In the genomic region with DNA sequence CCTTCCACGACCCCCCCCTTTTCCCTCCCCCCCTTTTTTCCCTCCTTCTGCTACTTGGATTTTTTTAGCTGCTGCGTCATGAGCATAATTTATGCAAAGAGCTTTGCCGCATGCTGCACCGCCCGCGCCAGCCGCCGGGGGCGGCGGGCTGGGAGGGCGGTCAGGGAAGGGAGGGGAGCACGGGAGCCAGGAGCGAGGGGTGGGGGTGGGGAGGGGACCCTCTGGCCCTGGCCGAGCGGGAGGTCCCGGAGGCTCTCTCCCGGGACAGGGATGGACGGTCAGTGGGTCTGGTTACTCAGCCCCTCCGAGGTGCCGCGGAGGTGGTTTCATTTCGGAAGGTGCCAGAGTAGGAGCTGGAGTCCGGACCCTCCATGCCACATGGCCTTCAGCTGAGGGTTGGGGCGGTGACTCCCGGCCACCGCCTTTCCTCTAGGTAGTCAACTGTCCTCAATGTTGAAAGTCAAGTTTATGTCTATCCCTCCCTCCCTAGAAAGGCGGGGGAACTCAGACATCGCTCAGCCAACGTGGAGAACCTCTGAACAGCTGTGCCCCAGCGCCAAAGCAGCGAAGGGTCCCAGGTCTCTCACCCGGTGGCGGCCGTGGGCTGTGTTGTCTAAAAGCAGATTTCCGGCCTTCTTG, we compare ENCODE assay signal across 1 cellular context.
TF ChIP-seq lines count a peak whose summit lies in the region.

POU6F1 (minus strand) TSS at position 95 of the 639 bp plus-strand sequence. CDS start 11,226 bp downstream, outside the sequence.

TF ChIP-seq in GM12878, 131 proteins besides CTCF, POLR2A, EP300 and RAD21 (continued from another document and continues in another):
- TF ChIP-seq CBX3 (IDR thresholded peaks at IDR 0.05; ENCODE audit: borderline replicate concordance, low read depth) (no peak), ETV6 (conservative IDR thresholded peaks at IDR 0.05 in 1 of 2, IDR thresholded peaks at IDR 0.05 in 1 of 2; ENCODE audit: borderline replicate concordance in 1 of 2, low read depth in 1 of 2) (no peak), RUNX3 (IDR thresholded peaks at IDR 0.05; ENCODE audit: low read length) (peak; percentile 58), CREB1 (IDR thresholded peaks at IDR 0.05; ENCODE audit: low read depth) (peak; percentile 62), EED (IDR thresholded peaks at IDR 0.05; ENCODE audit: low read depth) (peak; percentile 52), TCF7 (IDR thresholded peaks at IDR 0.05; ENCODE audit: borderline replicate concordance) (no peak), ZBTB40 (IDR thresholded peaks at IDR 0.05; ENCODE audit: borderline replicate concordance) (0 out of 2 replicates have a peak, but pooled peaks have one; percentile 12), TARDBP (IDR thresholded peaks at IDR 0.05; ENCODE audit: borderline replicate concordance) (no peak), CEBPZ (IDR thresholded peaks at IDR 0.05; ENCODE audit: low read depth, low read length) (no peak), DPF2 (IDR thresholded peaks at IDR 0.05) (no peak), E2F4 (IDR thresholded peaks at IDR 0.05; ENCODE audit: low read depth, low read length) (no peak), POLR2AphosphoS5 (IDR thresholded peaks at IDR 0.05; ENCODE audit: low read length) (peak; percentile 71; the same call in 1 of the 2 replicates), RBBP5 (conservative IDR thresholded peaks at IDR 0.05) (no peak), FOS (IDR thresholded peaks at IDR 0.05; ENCODE audit: borderline replicate concordance, extremely low read depth, insufficient read length) (no peak), MTA2 (IDR thresholded peaks at IDR 0.05; ENCODE audit: low read depth) (no peak), PAX5 (IDR thresholded peaks at IDR 0.05; ENCODE audit: borderline replicate concordance, low read depth, low read length) (no peak), NR2C2 (IDR thresholded peaks at IDR 0.05; ENCODE audit: borderline replicate concordance, control insufficient read depth, insufficient read length, low read depth) (no peak), STAT1 (conservative IDR thresholded peaks at IDR 0.05) (no peak), EZH2 (IDR thresholded peaks at IDR 0.05; ENCODE audit: borderline replicate concordance, control insufficient read depth, low read depth, low read length) (no peak), RFX5 (IDR thresholded peaks at IDR 0.05; ENCODE audit: low read depth, low read length) (no peak), NFXL1 (IDR thresholded peaks at IDR 0.05; ENCODE audit: borderline replicate concordance) (no peak), BCL3 (IDR thresholded peaks at IDR 0.05; ENCODE audit: borderline replicate concordance, insufficient read depth, low read depth, low read length, poor library complexity, severe bottlenecking) (no peak), KAT2A (conservative IDR thresholded peaks at IDR 0.05; ENCODE audit: control insufficient read depth, low read depth, low read length) (no peak), ZSCAN29 (IDR thresholded peaks at IDR 0.05) (no peak), SIN3A (IDR thresholded peaks at IDR 0.05; ENCODE audit: low read depth, low read length) (no peak), BACH1 (IDR thresholded peaks at IDR 0.05; ENCODE audit: borderline replicate concordance) (no peak), TCF3 (IDR thresholded peaks at IDR 0.05; ENCODE audit: borderline replicate concordance, insufficient read depth, low read depth, low read length) (no peak), SUPT20H (IDR thresholded peaks at IDR 0.05; ENCODE audit: borderline replicate concordance, control insufficient read depth, low read depth, low read length) (no peak)
- TF ChIP-seq, protein P1, sequence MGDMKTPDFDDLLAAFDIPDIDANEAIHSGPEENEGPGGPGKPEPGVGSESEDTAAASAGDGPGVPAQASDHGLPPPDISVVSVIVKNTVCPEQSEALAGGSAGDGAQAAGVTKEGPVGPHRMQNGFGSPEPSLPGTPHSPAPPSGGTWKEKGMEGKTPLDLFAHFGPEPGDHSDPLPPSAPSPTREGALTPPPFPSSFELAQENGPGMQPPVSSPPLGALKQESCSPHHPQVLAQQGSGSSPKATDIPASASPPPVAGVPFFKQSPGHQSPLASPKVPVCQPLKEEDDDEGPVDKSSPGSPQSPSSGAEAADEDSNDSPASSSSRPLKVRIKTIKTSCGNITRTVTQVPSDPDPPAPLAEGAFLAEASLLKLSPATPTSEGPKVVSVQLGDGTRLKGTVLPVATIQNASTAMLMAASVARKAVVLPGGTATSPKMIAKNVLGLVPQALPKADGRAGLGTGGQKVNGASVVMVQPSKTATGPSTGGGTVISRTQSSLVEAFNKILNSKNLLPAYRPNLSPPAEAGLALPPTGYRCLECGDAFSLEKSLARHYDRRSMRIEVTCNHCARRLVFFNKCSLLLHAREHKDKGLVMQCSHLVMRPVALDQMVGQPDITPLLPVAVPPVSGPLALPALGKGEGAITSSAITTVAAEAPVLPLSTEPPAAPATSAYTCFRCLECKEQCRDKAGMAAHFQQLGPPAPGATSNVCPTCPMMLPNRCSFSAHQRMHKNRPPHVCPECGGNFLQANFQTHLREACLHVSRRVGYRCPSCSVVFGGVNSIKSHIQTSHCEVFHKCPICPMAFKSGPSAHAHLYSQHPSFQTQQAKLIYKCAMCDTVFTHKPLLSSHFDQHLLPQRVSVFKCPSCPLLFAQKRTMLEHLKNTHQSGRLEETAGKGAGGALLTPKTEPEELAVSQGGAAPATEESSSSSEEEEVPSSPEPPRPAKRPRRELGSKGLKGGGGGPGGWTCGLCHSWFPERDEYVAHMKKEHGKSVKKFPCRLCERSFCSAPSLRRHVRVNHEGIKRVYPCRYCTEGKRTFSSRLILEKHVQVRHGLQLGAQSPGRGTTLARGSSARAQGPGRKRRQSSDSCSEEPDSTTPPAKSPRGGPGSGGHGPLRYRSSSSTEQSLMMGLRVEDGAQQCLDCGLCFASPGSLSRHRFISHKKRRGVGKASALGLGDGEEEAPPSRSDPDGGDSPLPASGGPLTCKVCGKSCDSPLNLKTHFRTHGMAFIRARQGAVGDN (IDR thresholded peaks at IDR 0.05) = peak; percentile 55
- TF ChIP-seq, protein P2, sequence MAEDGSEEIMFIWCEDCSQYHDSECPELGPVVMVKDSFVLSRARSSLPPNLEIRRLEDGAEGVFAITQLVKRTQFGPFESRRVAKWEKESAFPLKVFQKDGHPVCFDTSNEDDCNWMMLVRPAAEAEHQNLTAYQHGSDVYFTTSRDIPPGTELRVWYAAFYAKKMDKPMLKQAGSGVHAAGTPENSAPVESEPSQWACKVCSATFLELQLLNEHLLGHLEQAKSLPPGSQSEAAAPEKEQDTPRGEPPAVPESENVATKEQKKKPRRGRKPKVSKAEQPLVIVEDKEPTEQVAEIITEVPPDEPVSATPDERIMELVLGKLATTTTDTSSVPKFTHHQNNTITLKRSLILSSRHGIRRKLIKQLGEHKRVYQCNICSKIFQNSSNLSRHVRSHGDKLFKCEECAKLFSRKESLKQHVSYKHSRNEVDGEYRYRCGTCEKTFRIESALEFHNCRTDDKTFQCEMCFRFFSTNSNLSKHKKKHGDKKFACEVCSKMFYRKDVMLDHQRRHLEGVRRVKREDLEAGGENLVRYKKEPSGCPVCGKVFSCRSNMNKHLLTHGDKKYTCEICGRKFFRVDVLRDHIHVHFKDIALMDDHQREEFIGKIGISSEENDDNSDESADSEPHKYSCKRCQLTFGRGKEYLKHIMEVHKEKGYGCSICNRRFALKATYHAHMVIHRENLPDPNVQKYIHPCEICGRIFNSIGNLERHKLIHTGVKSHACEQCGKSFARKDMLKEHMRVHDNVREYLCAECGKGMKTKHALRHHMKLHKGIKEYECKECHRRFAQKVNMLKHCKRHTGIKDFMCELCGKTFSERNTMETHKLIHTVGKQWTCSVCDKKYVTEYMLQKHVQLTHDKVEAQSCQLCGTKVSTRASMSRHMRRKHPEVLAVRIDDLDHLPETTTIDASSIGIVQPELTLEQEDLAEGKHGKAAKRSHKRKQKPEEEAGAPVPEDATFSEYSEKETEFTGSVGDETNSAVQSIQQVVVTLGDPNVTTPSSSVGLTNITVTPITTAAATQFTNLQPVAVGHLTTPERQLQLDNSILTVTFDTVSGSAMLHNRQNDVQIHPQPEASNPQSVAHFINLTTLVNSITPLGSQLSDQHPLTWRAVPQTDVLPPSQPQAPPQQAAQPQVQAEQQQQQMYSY (CRISPR knock-in tag; IDR thresholded peaks at IDR 0.05) = no peak
- TF ChIP-seq, protein P3, sequence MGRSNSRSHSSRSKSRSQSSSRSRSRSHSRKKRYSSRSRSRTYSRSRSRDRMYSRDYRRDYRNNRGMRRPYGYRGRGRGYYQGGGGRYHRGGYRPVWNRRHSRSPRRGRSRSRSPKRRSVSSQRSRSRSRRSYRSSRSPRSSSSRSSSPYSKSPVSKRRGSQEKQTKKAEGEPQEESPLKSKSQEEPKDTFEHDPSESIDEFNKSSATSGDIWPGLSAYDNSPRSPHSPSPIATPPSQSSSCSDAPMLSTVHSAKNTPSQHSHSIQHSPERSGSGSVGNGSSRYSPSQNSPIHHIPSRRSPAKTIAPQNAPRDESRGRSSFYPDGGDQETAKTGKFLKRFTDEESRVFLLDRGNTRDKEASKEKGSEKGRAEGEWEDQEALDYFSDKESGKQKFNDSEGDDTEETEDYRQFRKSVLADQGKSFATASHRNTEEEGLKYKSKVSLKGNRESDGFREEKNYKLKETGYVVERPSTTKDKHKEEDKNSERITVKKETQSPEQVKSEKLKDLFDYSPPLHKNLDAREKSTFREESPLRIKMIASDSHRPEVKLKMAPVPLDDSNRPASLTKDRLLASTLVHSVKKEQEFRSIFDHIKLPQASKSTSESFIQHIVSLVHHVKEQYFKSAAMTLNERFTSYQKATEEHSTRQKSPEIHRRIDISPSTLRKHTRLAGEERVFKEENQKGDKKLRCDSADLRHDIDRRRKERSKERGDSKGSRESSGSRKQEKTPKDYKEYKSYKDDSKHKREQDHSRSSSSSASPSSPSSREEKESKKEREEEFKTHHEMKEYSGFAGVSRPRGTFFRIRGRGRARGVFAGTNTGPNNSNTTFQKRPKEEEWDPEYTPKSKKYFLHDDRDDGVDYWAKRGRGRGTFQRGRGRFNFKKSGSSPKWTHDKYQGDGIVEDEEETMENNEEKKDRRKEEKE (IDR thresholded peaks at IDR 0.05) = no peak
